ENCODE assay signal across 17 cellular contexts in genomic region chr1:159848316-159848715, GRCh38. TPM values are rescaled to one million over a fixed set of nuclear protein-coding genes. Genes with fewer than 3 reads are reported as not detected.
DNase-seq lines count a peak whose midpoint lies in the region; ATAC-seq and TF ChIP-seq lines count a peak whose summit lies in the region.
"Had no signal": no experiment of that assay in that cellular context is flagged by ENCODE, and none has a peak within 500 bp of the region (broad histone marks: within the 10 kb centered on the region; RNA-seq: fewer than 3 reads in every experiment).

No MANE protein-coding gene starts in this region.

- H3K4me3 Mint-ChIP-seq in effector memory CD8-positive, alpha-beta T cell = no peak overlapping the region
- H3K4me3 Mint-ChIP-seq: CD4-positive, alpha-beta memory T cell had no signal

- no peak overlapping the region for H3K27ac Mint-ChIP-seq in effector memory CD8-positive, alpha-beta T cell

- H3K4ac ChIP-seq in neuronal stem cell (ENCODE audit: low read length) = no peak overlapping the region

- no peak overlapping the region for H2AK5ac ChIP-seq in neuronal stem cell (ENCODE audit: low read depth, low read length)

- no peak overlapping the region for H3K23ac ChIP-seq in neuronal stem cell (ENCODE audit: low read depth, low read length, poor library complexity)

- no peak overlapping the region for H2BK5ac ChIP-seq in neuronal stem cell (ENCODE audit: low read length)

- peaks cover 19% of the 10 kb centered on the region for H3K4me1 ChIP-seq in RWPE2 (ENCODE audit: insufficient read depth, poor library complexity, severe bottlenecking)
- peaks cover 4 to 59% (median 22%) of the 10 kb centered on the region in 3 donors for H3K4me1 ChIP-seq in esophagus squamous epithelium
- no peaks in the 10 kb centered on the region for H3K4me1 ChIP-seq in neuronal stem cell (ENCODE audit: control insufficient read depth in 2 of 2, insufficient read depth in 1 of 2, low read depth in 1 of 2, low read length in 2 of 2)
- H3K4me1 ChIP-seq: BE2C, HAP-1 had no signal

- no peak overlapping the region for H2BK12ac ChIP-seq in neuronal stem cell (ENCODE audit: low read length)

- H3K4me2 ChIP-seq in neuronal stem cell (ENCODE audit: insufficient read depth, low read length, poor library complexity, severe bottlenecking) = no peak overlapping the region

- peak overlapping the region; percentile 75 for H3K14ac ChIP-seq in neuronal stem cell (ENCODE audit: low read length)

- no peak overlapping the region for H3K18ac ChIP-seq in neuronal stem cell (ENCODE audit: low read length)

- no peak overlapping the region for H2BK15ac ChIP-seq in neuronal stem cell (ENCODE audit: low read length)

- intact Hi-C loops in esophagus squamous epithelium (cut with DNase I) = no loop called here

- H3K4me1 Mint-ChIP-seq in effector memory CD8-positive, alpha-beta T cell (ENCODE audit: low read depth in 2 of 2) = peaks cover 17 to 44% of the 10 kb centered on the region in 2 donors

- no peaks in the 10 kb centered on the region for H3K9me3 ChIP-seq in RWPE2 (ENCODE audit: severe bottlenecking)
- H3K9me3 ChIP-seq in esophagus squamous epithelium = no peaks in the 10 kb centered on the region
- H3K9me3 ChIP-seq in neuronal stem cell (replicated peaks in 1 of 2; ENCODE audit: control insufficient read depth in 2 of 2, insufficient read depth in 1 of 2, low read depth in 1 of 2, low read length in 2 of 2) = no peaks in the 10 kb centered on the region
- H3K9me3 ChIP-seq: BE2C, HAP-1 had no signal

- no peak for TF ChIP-seq CTCF in RWPE2 (IDR thresholded peaks at IDR 0.05; ENCODE audit: poor library complexity, severe bottlenecking)
- no peak for TF ChIP-seq CTCF in esophagus squamous epithelium (IDR thresholded peaks at IDR 0.05)
- no peak for TF ChIP-seq CTCF in GM10266 (IDR thresholded peaks at IDR 0.05; ENCODE audit: control insufficient read depth, insufficient read depth, low read depth, missing control alignments)

- H3K36me3 ChIP-seq in RWPE2 (ENCODE audit: low read depth) = no peaks in the 10 kb centered on the region
- H3K36me3 ChIP-seq in esophagus squamous epithelium = no peaks in the 10 kb centered on the region
- H3K36me3 ChIP-seq in neuronal stem cell (replicated peaks in 1 of 2; ENCODE audit: control insufficient read depth in 2 of 2, insufficient read depth in 2 of 2, low read length in 2 of 2) = no peaks in the 10 kb centered on the region
- H3K36me3 ChIP-seq: BE2C, HAP-1 had no signal

- H3K79me1 ChIP-seq in neuronal stem cell (ENCODE audit: low read depth, low read length) = no peaks in the 10 kb centered on the region

- TF ChIP-seq POLR2A in esophagus squamous epithelium (IDR thresholded peaks at IDR 0.05) = no peak

- H3K27me3 ChIP-seq in RWPE2 (ENCODE audit: insufficient read depth, poor library complexity, severe bottlenecking) (no peaks in the 10 kb centered on the region), esophagus squamous epithelium (no peaks in the 10 kb centered on the region), neuronal stem cell (ENCODE audit: control insufficient read depth in 3 of 3, insufficient read depth in 3 of 3, low read depth in 1 of 3, low read length in 3 of 3) (peaks cover 0 to 21% (median 3%) of the 10 kb centered on the region in 3 experiments)
- H3K27me3 ChIP-seq: BE2C had no signal

- no peaks in the 10 kb centered on the region for H3K27me3 Mint-ChIP-seq in effector memory CD8-positive, alpha-beta T cell

- in situ Hi-C loops in ACHN (cut with HindIII; ENCODE audit: low pct_ligation_motif_present, low pct_unique_long_range_greater_than_20kb, low sequenced_read_pairs) = no loop called here

- H3K27ac ChIP-seq in RWPE2 (ENCODE audit: poor library complexity, severe bottlenecking) (peak overlapping the region; percentile 72), esophagus squamous epithelium (peak overlapping the region in 3 of 4 donors; percentile 68 to 85 (median 70)), neuronal stem cell (replicated peaks; ENCODE audit: low read length) (no peak overlapping the region)
- H3K27ac ChIP-seq: C4-2B had no signal

- no peak overlapping the region for H2AFZ ChIP-seq in neuronal stem cell (ENCODE audit: low read length)

- no peak overlapping the region for H4K8ac ChIP-seq in neuronal stem cell (ENCODE audit: low read depth, low read length)

- no peaks in the 10 kb centered on the region for H3K9me3 Mint-ChIP-seq in effector memory CD8-positive, alpha-beta T cell

- H3K4me3 ChIP-seq in RWPE2 (ENCODE audit: severe bottlenecking) = no peak overlapping the region
- H3K4me3 ChIP-seq in esophagus squamous epithelium = no peak overlapping the region
- no peak overlapping the region for H3K4me3 ChIP-seq in neuronal stem cell (ENCODE audit: low read length in 2 of 2)
- H3K4me3 ChIP-seq: HAP-1 had no signal

- H3K9ac ChIP-seq in neuronal stem cell (ENCODE audit: low read depth, low read length, poor library complexity) = no peak overlapping the region

- no peak overlapping the region for H4K91ac ChIP-seq in neuronal stem cell (ENCODE audit: low read depth, low read length, poor library complexity)

- no peak for ATAC-seq in RWPE2 (ENCODE audit: low read depth)
- ATAC-seq in effector memory CD8-positive, alpha-beta T cell (replicated peaks) = no peak
- ATAC-seq: HepG2 had no signal

- H2BK120ac ChIP-seq in neuronal stem cell (ENCODE audit: low read depth, low read length) = no peak overlapping the region

- 41 to 44% methylated on average over 2 of the region's 2 CpGs for WGBS in esophagus squamous epithelium, 2 donors
- no CpG with 5 or more reads among the region's 2 CpGs for WGBS in neuronal stem cell (ENCODE audit: extremely low coverage in 2 of 2, insufficient read length in 2 of 2, insufficient replicate concordance in 1 of 2), 2 donors

- H3K36me3 Mint-ChIP-seq in effector memory CD8-positive, alpha-beta T cell (ENCODE audit: insufficient read depth) = no peaks in the 10 kb centered on the region

- peak; percentile 27 for DNase-seq in ACHN
- no peak for DNase-seq in RWPE2 (ENCODE audit: low spot score)
- no peak for DNase-seq in esophagus squamous epithelium (lab: John Stamatoyannopoulos, UW)
- no peak for DNase-seq in neuronal stem cell (ENCODE audit: low spot score)
- DNase-seq in NCI-H82 (lab: John Stamatoyannopoulos, UW) = no peak
- no peak for DNase-seq in effector memory CD8-positive, alpha-beta T cell
- DNase-seq in NCI-H2196 (lab: John Stamatoyannopoulos, UW; ENCODE audit: unreplicated experiment) = no peak
- no peak for DNase-seq in GM10266 (ENCODE audit: extremely low spot score)
- DNase-seq: 8988T; BE2C; CD4-positive, alpha-beta memory T cell; DMS153; DMS79 treated with DMSO at 0.1 percent for 48 hours had no signal

RNA-seq across cellular contexts. Expression of gene VSIG8, which starts 14.1 kb away (rescaled TPM):
- total RNA-seq in esophagus squamous epithelium = 1 to 10 TPM in 3 of 4 donors, under 1 TPM in 1; 0.38 to 7.8 (median 1.8) TPM
- not detected for polyA plus RNA-seq in neuronal stem cell (2013, experiment 1 of 2)
- polyA plus RNA-seq in neuronal stem cell (2013, experiment 2 of 2) = not detected
- total RNA-seq: CD4-positive, alpha-beta memory T cell; H1; HepG2 had no signal
- polyA plus RNA-seq: CD4-positive, alpha-beta memory T cell; H1; HepG2 had no signal

RNA-seq across cellular contexts. Expression of gene SLAMF8, which starts 21.6 kb away (rescaled TPM):
- 1 to 10 TPM in 2 of 4 donors, under 1 TPM in 2; 0.49 to 9.0 (median 3.1) TPM for total RNA-seq in esophagus squamous epithelium
- not detected for polyA plus RNA-seq in neuronal stem cell (2013, experiment 1 of 2)
- polyA plus RNA-seq in neuronal stem cell (2013, experiment 2 of 2) = not detected
- total RNA-seq: H1, HepG2 had no signal
- polyA plus RNA-seq: CD4-positive, alpha-beta memory T cell; H1; HepG2 had no signal

RNA-seq across cellular contexts. Expression of gene FCRL6, which starts 46.2 kb away (rescaled TPM):
- under 1 TPM in 1 of 4 donors, not detected in 3; 0.76 TPM for total RNA-seq in esophagus squamous epithelium
- 0.03 TPM for polyA plus RNA-seq in neuronal stem cell (2013, experiment 1 of 2)
- not detected for polyA plus RNA-seq in neuronal stem cell (2013, experiment 2 of 2)
- total RNA-seq: H1, HepG2 had no signal
- polyA plus RNA-seq: H1, HepG2 had no signal

RNA-seq across cellular contexts. Expression of gene CFAP45, which starts 51.6 kb away (rescaled TPM):
- under 1 TPM in 2 of 4 donors, not detected in 2; 0.48 to 0.95 TPM for total RNA-seq in esophagus squamous epithelium
- 0.32 TPM for polyA plus RNA-seq in neuronal stem cell (2013, experiment 1 of 2)
- polyA plus RNA-seq in neuronal stem cell (2013, experiment 2 of 2) = 0.47 TPM
- total RNA-seq: H1, HepG2 had no signal
- polyA plus RNA-seq: HepG2 had no signal
